In the genomic region with DNA sequence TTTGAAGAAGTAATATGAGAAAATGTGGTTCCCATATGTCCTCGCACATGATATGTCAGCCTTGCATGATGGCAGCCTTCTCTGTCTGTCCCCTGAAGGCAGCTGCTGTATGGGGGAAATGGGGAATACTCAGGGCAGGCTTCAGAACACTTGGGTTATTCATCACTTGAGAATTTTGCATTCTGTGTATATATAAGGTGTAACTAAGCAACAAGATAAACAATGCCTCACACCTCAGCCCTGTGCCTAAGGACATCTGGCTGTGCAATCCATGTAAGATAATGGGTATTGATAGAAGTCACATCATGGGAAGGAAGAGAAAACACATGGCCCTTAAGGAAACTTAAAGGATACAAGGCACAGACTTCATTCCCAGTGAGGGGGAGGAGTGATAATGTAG, we compare ENCODE assay signal across 14 cellular contexts. TPM values are rescaled to one million over a fixed set of nuclear protein-coding genes. Genes with fewer than 3 reads are reported as not detected.
DNase-seq lines count a peak whose midpoint lies in the region; ATAC-seq and TF ChIP-seq lines count a peak whose summit lies in the region.
"Had no signal": no experiment of that assay in that cellular context is flagged by ENCODE, and none has a peak within 500 bp of the region (broad histone marks: within the 10 kb centered on the region; RNA-seq: fewer than 3 reads in every experiment).

No MANE protein-coding gene starts in this region.

- H3K4me3 ChIP-seq in NT2/D1 (ENCODE audit: insufficient read length, low read depth): no peak overlapping the region
- no peak overlapping the region for H3K4me3 ChIP-seq in aorta (ENCODE audit: low read length in 2 of 2)
- H3K4me3 ChIP-seq: cardiac muscle cell, left ventricle myocardium inferior had no signal

- no peak for TF ChIP-seq CTCF in mesothelial cell of epicardium (IDR thresholded peaks at IDR 0.05; ENCODE audit: unreplicated experiment)

- H3K27me3 ChIP-seq in NT2/D1 (ENCODE audit: insufficient read depth, insufficient read length) (no peaks in the 10 kb centered on the region), aorta (ENCODE audit: control insufficient read depth in 1 of 2, insufficient read depth in 2 of 2, low read length in 1 of 2) (no peaks in the 10 kb centered on the region)
- H3K27me3 ChIP-seq: cardiac muscle cell had no signal

- H3K9me3 Mint-ChIP-seq in mesothelial cell of epicardium: peaks cover 6% of the 10 kb centered on the region
- H3K9me3 Mint-ChIP-seq: stimulated activated memory B cell treated with anti-CD40 and anti-IgM and Interleukin-4, amounts not matched to agents 10 μg/mL and 1 μg/mL and 100 μg/mL, for 72 hours had no signal

- H3K4me3 Mint-ChIP-seq in mesothelial cell of epicardium: no peak overlapping the region
- H3K4me3 Mint-ChIP-seq: stimulated activated memory B cell treated with anti-CD40 and anti-IgM and Interleukin-4, amounts not matched to agents 10 μg/mL and 1 μg/mL and 100 μg/mL, for 72 hours had no signal

- intact Hi-C loops in aorta (cut with DNase I): no loop called here

- no peak overlapping the region for H3K27ac ChIP-seq in epithelial cell of prostate
- H3K27ac ChIP-seq in aorta (ENCODE audit: low read depth in 1 of 2, low read length in 2 of 2): no peak overlapping the region
- H3K27ac ChIP-seq: cardiac muscle cell, left ventricle myocardium inferior had no signal

- no peaks in the 10 kb centered on the region for H3K36me3 Mint-ChIP-seq in mesothelial cell of epicardium
- H3K36me3 Mint-ChIP-seq: stimulated activated memory B cell treated with anti-CD40 and anti-IgM and Interleukin-4, amounts not matched to agents 10 μg/mL and 1 μg/mL and 100 μg/mL, for 72 hours had no signal

- H3K36me3 ChIP-seq in NT2/D1 (ENCODE audit: insufficient read depth, insufficient read length, low read length) (no peaks in the 10 kb centered on the region), aorta (ENCODE audit: control insufficient read depth in 1 of 2, insufficient read depth in 2 of 2, low read length in 1 of 2) (no peaks in the 10 kb centered on the region)
- H3K36me3 ChIP-seq: cardiac muscle cell, left ventricle myocardium inferior had no signal

- H3K4me1 Mint-ChIP-seq in mesothelial cell of epicardium: peaks cover 28% of the 10 kb centered on the region
- H3K4me1 Mint-ChIP-seq: stimulated activated memory B cell treated with anti-CD40 and anti-IgM and Interleukin-4, amounts not matched to agents 10 μg/mL and 1 μg/mL and 100 μg/mL, for 72 hours had no signal

- WGBS in aorta, 2 donors: 57 to 69% methylated on average over 1 of the region's 1 CpG

- ATAC-seq in aorta (ENCODE audit: low FRiP score): no peak
- ATAC-seq: stimulated activated memory B cell treated with anti-CD40 and anti-IgM and Interleukin-4, amounts not matched to agents 10 μg/mL and 1 μg/mL and 100 μg/mL, for 72 hours had no signal

- DNase-seq in EL: peak; percentile 59
- peak; percentile 1 for DNase-seq in NT2/D1 (ENCODE audit: low read depth, low spot score)
- peak; percentile 41 for DNase-seq in epithelial cell of prostate (ENCODE audit: low read depth, low spot score)
- DNase-seq in mesothelial cell of epicardium (ENCODE audit: low spot score in 2 of 2, unreplicated experiment in 2 of 2): no peak
- DNase-seq in NCI-H1092 treated with DMSO at 0.1 percent for 48 hours (lab: John Stamatoyannopoulos, UW): no peak
- DNase-seq in NCI-H187 (lab: John Stamatoyannopoulos, UW): no peak
- DNase-seq in GM19238 (ENCODE audit: insufficient read length, low spot score): no peak
- no peak for DNase-seq in aorta
- DNase-seq: activated T-cell treated with anti-CD3 and anti-CD28 coated beads, Interleukin-2, amount 50 U/mL, for 48 hours; left ventricle myocardium inferior; NCI-H82; stimulated activated CD4-positive, alpha-beta T cell treated with anti-CD3 and anti-CD28 coated beads, Interleukin-15, amount 100 ng/mL, for 24 hours had no signal

- peaks cover 6% of the 10 kb centered on the region for H3K27me3 Mint-ChIP-seq in mesothelial cell of epicardium (ENCODE audit: low read depth)
- H3K27me3 Mint-ChIP-seq: stimulated activated memory B cell treated with anti-CD40 and anti-IgM and Interleukin-4, amounts not matched to agents 10 μg/mL and 1 μg/mL and 100 μg/mL, for 72 hours had no signal

- H3K4me1 ChIP-seq in NT2/D1 (ENCODE audit: insufficient read depth, insufficient read length) (no peaks in the 10 kb centered on the region), aorta (ENCODE audit: control insufficient read depth in 1 of 2, insufficient read depth in 2 of 2, low read length in 2 of 2) (no peaks in the 10 kb centered on the region)
- H3K4me1 ChIP-seq: left ventricle myocardium inferior had no signal

- H3K9ac ChIP-seq in NT2/D1 (ENCODE audit: insufficient read length, low read depth): no peak overlapping the region

- no peaks in the 10 kb centered on the region for H3K9me3 ChIP-seq in NT2/D1 (ENCODE audit: insufficient read depth, low read length)
- H3K9me3 ChIP-seq in aorta (ENCODE audit: control insufficient read depth, low read length): no peaks in the 10 kb centered on the region
- H3K9me3 ChIP-seq: left ventricle myocardium inferior had no signal

- peak overlapping the region; percentile 71 for H3K27ac Mint-ChIP-seq in mesothelial cell of epicardium
- H3K27ac Mint-ChIP-seq: stimulated activated memory B cell treated with anti-CD40 and anti-IgM and Interleukin-4, amounts not matched to agents 10 μg/mL and 1 μg/mL and 100 μg/mL, for 72 hours had no signal

RNA-seq across cellular contexts. Expression of a gene that starts 52.4 kb away (rescaled TPM):
- total RNA-seq in mesothelial cell of epicardium: 0.63 to 1.3 TPM (median 0.98 TPM) in 3 replicates
- total RNA-seq in aorta: 1 to 10 TPM in 1 of 2 donors, under 1 TPM in 1; 0.39 to 1.3 TPM
- polyA plus RNA-seq in aorta: 1 to 10 TPM in 1 of 2 donors, under 1 TPM in 1; under 0.01 to 1.1 TPM

Comparison
In these comparisons a context has a peak if more than half of its experiments do, and no peak if none do; other contexts are left out.
1. DNase-seq: peak in EL (single experiment), NT2/D1 (single experiment) and epithelial cell of prostate (single experiment); none in mesothelial cell of epicardium (0 of 2), NCI-H1092 treated with DMSO at 0.1 percent for 48 hours (single experiment), NCI-H187 (0 of 2), GM19238 (single experiment) and aorta (0 of 2).